In the genomic region with DNA sequence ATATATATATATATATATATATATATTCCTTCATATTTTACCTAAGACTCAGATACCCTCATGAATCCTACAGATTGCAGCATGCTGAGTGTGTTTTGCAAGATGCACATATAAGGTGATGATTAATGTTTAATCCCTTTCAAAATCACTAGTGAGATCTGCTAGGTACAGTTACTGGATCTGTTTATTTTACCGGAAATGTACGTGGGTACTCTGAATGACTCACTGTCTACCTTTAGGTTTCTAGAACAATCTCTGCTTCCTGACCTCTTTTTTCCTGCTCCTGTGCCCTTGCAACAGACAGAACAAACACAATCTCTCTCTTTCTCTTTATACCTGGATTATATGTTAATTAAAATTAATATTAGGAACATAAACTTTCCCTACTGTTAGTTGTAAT, we compare ENCODE assay signal across 31 cellular contexts.
DNase-seq lines count a peak whose midpoint lies in the region; ATAC-seq, FAIRE-seq and TF ChIP-seq lines count a peak whose summit lies in the region.
"Had no signal": no experiment of that assay in that cellular context is flagged by ENCODE, and none has a peak within 500 bp of the region (broad histone marks: within the 10 kb centered on the region; RNA-seq: fewer than 3 reads in every experiment).

No MANE protein-coding gene starts in this region.

- H3K27ac Mint-ChIP-seq in T-helper 17 cell = no peak overlapping the region
- H3K27ac Mint-ChIP-seq: activated naive CD4-positive, alpha-beta T cell treated with anti-CD3 and anti-CD28 coated beads for 36 hours; activated T-helper 1 cell treated with anti-CD3 and anti-CD28 coated beads, Interleukin-12 subunit alpha, Interleukin-12 subunit beta, Interleukin-2, Interleukin-4 antibody, amounts not matched to agents 30 ng/mL and 10 ng/mL and 1 ng/mL, durations not matched to agents 14 hours and 24 hours and 36 hours; CD8-positive, alpha-beta memory T cell; natural killer cell had no signal

- peak; percentile 30 for ATAC-seq in T-helper 17 cell
- ATAC-seq in HepG2 = no peak
- ATAC-seq in GM19455 (IDR thresholded peaks at IDR 0.05; ENCODE audit: unreplicated experiment) = no peak
- ATAC-seq: HCT116, heart left ventricle, mucosa of descending colon, natural killer cell had no signal

- no peak overlapping the region for H4K8ac ChIP-seq in H1 (ENCODE audit: extremely low read depth, insufficient read depth, low read length)

- H2BK5ac ChIP-seq in H1 (ENCODE audit: low read depth, low read length) = peak overlapping the region; percentile 40; the same call in 1 of the 2 replicates

- no peak for TF ChIP-seq CTCF in H1 (IDR thresholded peaks at IDR 0.05; ENCODE audit: control extremely low read depth in 1 of 3, insufficient read depth in 1 of 3, low read depth in 1 of 3, low read length in 3 of 3)
- no peak for TF ChIP-seq CTCF in HepG2 (CRISPR knock-in tag; IDR thresholded peaks at IDR 0.05)
- TF ChIP-seq CTCF in testis (IDR thresholded peaks at IDR 0.05) = no peak

- no peaks in the 10 kb centered on the region for H3K27me3 Mint-ChIP-seq in T-helper 17 cell
- H3K27me3 Mint-ChIP-seq: CD8-positive, alpha-beta memory T cell had no signal

- no peak overlapping the region for H2AK5ac ChIP-seq in H1 (ENCODE audit: low read depth, low read length)

- TF ChIP-seq POLR2A in H1 (IDR thresholded peaks at IDR 0.05; ENCODE audit: control extremely low read depth in 1 of 2, low read depth in 2 of 2, low read length in 2 of 2) = no peak
- TF ChIP-seq POLR2A in HepG2 (IDR thresholded peaks at IDR 0.05; ENCODE audit: insufficient read depth in 1 of 2, low read depth in 2 of 2, low read length in 2 of 2) = no peak
- no peak for TF ChIP-seq POLR2A in testis (IDR thresholded peaks at IDR 0.05)

- peak overlapping the region; percentile 33 for H2BK120ac ChIP-seq in H1 (replicated peaks; ENCODE audit: low read depth, low read length)

- H2BK12ac ChIP-seq in H1 (ENCODE audit: low read depth, low read length) = no peak overlapping the region

- peak overlapping the region; percentile 27 for H4K91ac ChIP-seq in H1 (replicated peaks; ENCODE audit: insufficient read length, low read length)

- H3K27me3 ChIP-seq in H1 (replicated peaks in 1 of 4; ENCODE audit: control insufficient read depth in 3 of 4, extremely low read depth in 1 of 4, insufficient read depth in 3 of 4, low read length in 3 of 4) (no peaks in the 10 kb centered on the region), HepG2 (ENCODE audit: control insufficient read depth in 1 of 2, insufficient read depth in 2 of 2, low read length in 2 of 2) (no peaks in the 10 kb centered on the region), testis (no peaks in the 10 kb centered on the region)
- H3K27me3 ChIP-seq: brain microvascular endothelial cell, sigmoid colon, tibial artery had no signal

- H2AFZ ChIP-seq in H1 (ENCODE audit: low read length) (no peak overlapping the region), HepG2 (ENCODE audit: low read length) (no peak overlapping the region)

- H3K14ac ChIP-seq in H1 (ENCODE audit: insufficient read length) = no peak overlapping the region

- H3K27ac ChIP-seq in H1 (ENCODE audit: low read depth, low read length) (no peak overlapping the region), HepG2 (ENCODE audit: extremely low read length, insufficient read depth, low read length) (no peak overlapping the region), testis (no peak overlapping the region)
- H3K27ac ChIP-seq: brain microvascular endothelial cell, heart left ventricle, lower lobe of right lung, prostate gland, sigmoid colon, tibial artery had no signal

- H4K20me1 ChIP-seq in H1 (replicated peaks in 1 of 2; ENCODE audit: control insufficient read depth in 1 of 2, insufficient read depth in 2 of 2, low read length in 2 of 2) (no peaks in the 10 kb centered on the region), HepG2 (ENCODE audit: insufficient read depth, low read length) (no peaks in the 10 kb centered on the region)

- H3K9ac ChIP-seq in H1 (replicated peaks in 1 of 4; ENCODE audit: extremely low read depth in 1 of 4, low read depth in 3 of 4, low read length in 3 of 4) (no peak overlapping the region), HepG2 (ENCODE audit: insufficient read depth, low read depth, low read length) (no peak overlapping the region)
- H3K9ac ChIP-seq: SK-N-SH had no signal

- H3K4me1 ChIP-seq in H1 (replicated peaks in 1 of 4; ENCODE audit: control insufficient read depth in 3 of 4, insufficient read depth in 4 of 4, low read length in 3 of 4) (peaks cover 0 to 12% (median 3%) of the 10 kb centered on the region in 4 experiments; a peak in 2 of 7 replicates), HepG2 (ENCODE audit: insufficient read depth, low read length) (no peaks in the 10 kb centered on the region), testis (no peaks in the 10 kb centered on the region)
- H3K4me1 ChIP-seq: heart left ventricle, lower lobe of right lung, prostate gland, sigmoid colon, tibial artery had no signal

- no peak overlapping the region for H2BK20ac ChIP-seq in H1 (ENCODE audit: low read length)

- no peak overlapping the region for H3K23ac ChIP-seq in H1 (ENCODE audit: insufficient read length)

- FAIRE-seq in H1 (lab: Jason Lieb, UNC) (no peak), HepG2 (lab: Jason Lieb, UNC) (no peak)

- CTCF ChIA-PET in H1 (lab: Charles Lee; ENCODE audit: partially characterized antibody) = no interaction called here
- CTCF ChIA-PET in HepG2 (lab: Yijun Ruan, JAX; ENCODE audit: low intra/inter-chr PET ratio, low total read pairs) = no interaction called here

- H3K4ac ChIP-seq in H1 (replicated peaks; ENCODE audit: insufficient read length, low read depth, low read length) = no peak overlapping the region

- H3K36me3 Mint-ChIP-seq in T-helper 17 cell (ENCODE audit: low read depth) = no peaks in the 10 kb centered on the region
- H3K36me3 Mint-ChIP-seq: CD8-positive, alpha-beta memory T cell; natural killer cell had no signal

- TF ChIP-seq EP300 in H1 (IDR thresholded peaks at IDR 0.05; ENCODE audit: borderline replicate concordance in 1 of 2, low read depth in 2 of 2, low read length in 2 of 2) (no peak), HepG2 (IDR thresholded peaks at IDR 0.05; ENCODE audit: low read depth in 2 of 2, low read length in 2 of 2) (no peak), HepG2 (CRISPR knock-in tag; IDR thresholded peaks at IDR 0.05; ENCODE audit: borderline replicate concordance) (no peak)

- no peaks in the 10 kb centered on the region for H3K23me2 ChIP-seq in H1 (ENCODE audit: low read depth, low read length)

- no peak overlapping the region for H3K56ac ChIP-seq in H1 (replicated peaks; ENCODE audit: insufficient read length, low read depth, low read length)

- POLR2A ChIA-PET in H1 (lab: Charles Lee; ENCODE audit: partially characterized antibody) (no interaction called here), HepG2 (lab: Yijun Ruan, JAX) (no interaction called here)

- H3K18ac ChIP-seq in H1 (ENCODE audit: extremely low read depth, low read length) = no peak overlapping the region

- H3K4me3 Mint-ChIP-seq in T-helper 17 cell = no peak overlapping the region
- H3K4me3 Mint-ChIP-seq: activated naive CD4-positive, alpha-beta T cell treated with anti-CD3 and anti-CD28 coated beads for 36 hours; activated T-helper 1 cell treated with anti-CD3 and anti-CD28 coated beads, Interleukin-12 subunit alpha, Interleukin-12 subunit beta, Interleukin-2, Interleukin-4 antibody, amounts not matched to agents 30 ng/mL and 10 ng/mL and 1 ng/mL, durations not matched to agents 14 hours and 24 hours and 36 hours; CD8-positive, alpha-beta memory T cell; natural killer cell had no signal

- BruUV-seq in HepG2 (replicated peaks; lab: Mats Ljungman, UMichigan) = no TSS peak

- no peak overlapping the region for H4K5ac ChIP-seq in H1 (ENCODE audit: insufficient read length, low read depth, low read length)

- in situ Hi-C loops in HepG2 (cut with HindIII; ENCODE audit: extremely low pct_ligation_motif_present, low pct_unique_long_range_greater_than_20kb) = loop anchor here (25.0 kb wide), 1 partner anchor 191 kb away; no protein-coding TSS in a partner anchor

- intact Hi-C loops in HepG2 (cut with micrococcal nuclease; ENCODE audit: unreplicated experiment) = no loop called here
- intact Hi-C loops in testis (cut with DNase I; ENCODE audit: low total_unique reads) = no loop called here

- 88% methylated on average over 2 of the region's 2 CpGs; no CpG with 5 or more reads in 1 of the 2 experiments for WGBS in H1 (ENCODE audit: extremely low coverage in 1 of 2, insufficient coverage in 1 of 2, insufficient read length in 1 of 2, insufficient replicate concordance in 2 of 2, low coverage in 1 of 2, low lambda C conversion rate in 2 of 2, missing lambda C conversion rate in 1 of 2), 2 experiments
- 0% methylated on average over 2 of the region's 2 CpGs for WGBS in HepG2 (ENCODE audit: low lambda C conversion rate)
- 68 to 86% methylated on average over 2 of the region's 2 CpGs for WGBS in testis, 2 donors

- no peak overlapping the region for H2BK15ac ChIP-seq in H1 (ENCODE audit: low read length)

- H3K4me2 ChIP-seq in H1 (ENCODE audit: insufficient read depth in 1 of 2, low read depth in 2 of 2, low read length in 2 of 2) = no peak overlapping the region
- no peak overlapping the region for H3K4me2 ChIP-seq in HepG2 (ENCODE audit: low read depth, low read length)
- H3K4me2 ChIP-seq: SK-N-SH had no signal

- H3K36me3 ChIP-seq in H1 (ENCODE audit: control insufficient read depth in 2 of 4, insufficient read depth in 4 of 4, low read length in 3 of 4) (no peaks in the 10 kb centered on the region), HepG2 (replicated peaks in 1 of 2; ENCODE audit: control insufficient read depth in 1 of 2, insufficient read depth in 2 of 2, low read length in 2 of 2) (no peaks in the 10 kb centered on the region), testis (ENCODE audit: low read depth, missing control alignments) (no peaks in the 10 kb centered on the region)
- H3K36me3 ChIP-seq: brain microvascular endothelial cell, heart left ventricle, lower lobe of right lung, prostate gland, sigmoid colon, tibial artery had no signal

- no peaks in the 10 kb centered on the region for H3K79me2 ChIP-seq in H1 (ENCODE audit: control insufficient read depth in 1 of 2, insufficient read depth in 2 of 2, low read length in 2 of 2)
- no peaks in the 10 kb centered on the region for H3K79me2 ChIP-seq in HepG2 (ENCODE audit: insufficient read depth, low read length)

- DNase-seq in HPDE6-E6E7 (ENCODE audit: extremely low spot score) (peak; percentile 3), T-helper 17 cell (no peak), H1 (ENCODE audit: low read depth in 1 of 2, low spot score in 2 of 2) (no peak), HepG2 (ENCODE audit: low spot score) (no peak), testis (no peak), globus pallidus (ENCODE audit: low spot score) (no peak), NOMO-1 treated with DMSO at 0.1 percent for 48 hours (lab: John Stamatoyannopoulos, UW; ENCODE audit: unreplicated experiment) (no peak)
- DNase-seq: activated CD4-positive, alpha-beta T cell treated with anti-CD3 and anti-CD28 coated beads, Interleukin-2, amount 50 U/mL, for 4 hours; activated naive CD4-positive, alpha-beta T cell treated with anti-CD3 and anti-CD28 coated beads for 36 hours; brain microvascular endothelial cell; CD8-positive, alpha-beta memory T cell; DMS 273 treated with DMSO at 0.1 percent for 48 hours; effector CD4-positive, alpha-beta T cell; erythroblast; heart left ventricle; KBM-7; lower lobe of right lung; mucosa of descending colon; natural killer cell; NCI-H1105; NCI-H187 treated with DMSO at 0.1 percent for 48 hours; NCI-H510A treated with DMSO at 0.1 percent for 48 hours; nucleus accumbens; sigmoid colon; SK-N-SH; stimulated activated CD4-positive, alpha-beta T cell treated with anti-CD3 and anti-CD28 coated beads, Interleukin-4, amount 100 ng/mL, for 1 hour; tibial artery had no signal

- no peaks in the 10 kb centered on the region for H3K79me1 ChIP-seq in H1 (ENCODE audit: low read depth, low read length)

- no peak overlapping the region for H3K4me3 ChIP-seq in H1 (ENCODE audit: extremely low read depth in 1 of 4, insufficient read depth in 2 of 4, low read depth in 3 of 4, low read length in 4 of 4)
- H3K4me3 ChIP-seq in HepG2 (replicated peaks in 1 of 3; ENCODE audit: insufficient read depth in 1 of 3, low read depth in 2 of 3, low read length in 3 of 3) = no peak overlapping the region
- no peak overlapping the region for H3K4me3 ChIP-seq in testis
- H3K4me3 ChIP-seq: heart left ventricle, lower lobe of right lung, mucosa of descending colon, prostate gland, sigmoid colon, tibial artery had no signal

- no peaks in the 10 kb centered on the region for H3K4me1 Mint-ChIP-seq in T-helper 17 cell
- H3K4me1 Mint-ChIP-seq: CD8-positive, alpha-beta memory T cell; natural killer cell had no signal

- TF ChIP-seq RAD21 in H1 (IDR thresholded peaks at IDR 0.05 in 1 of 2, conservative IDR thresholded peaks at IDR 0.05 in 1 of 2; ENCODE audit: low read depth in 2 of 2, low read length in 2 of 2) = no peak
- no peak for TF ChIP-seq RAD21 in HepG2 (CRISPR knock-in tag; IDR thresholded peaks at IDR 0.05)

- H3K9me3 ChIP-seq in T-helper 17 cell (ENCODE audit: control insufficient read depth, low read length, poor library complexity, severe bottlenecking) = no peaks in the 10 kb centered on the region
- H3K9me3 ChIP-seq in H1 (ENCODE audit: insufficient read depth in 2 of 2, low read depth in 1 of 2, low read length in 1 of 2) = no peaks in the 10 kb centered on the region
- H3K9me3 ChIP-seq in HepG2 (ENCODE audit: low read length) = no peaks in the 10 kb centered on the region
- no peaks in the 10 kb centered on the region for H3K9me3 ChIP-seq in testis
- H3K9me3 ChIP-seq: heart left ventricle, lower lobe of right lung, mucosa of descending colon, prostate gland, sigmoid colon, SK-N-SH, tibial artery had no signal
